ENCODE assay signal across 1 cellular context in the genomic region with DNA sequence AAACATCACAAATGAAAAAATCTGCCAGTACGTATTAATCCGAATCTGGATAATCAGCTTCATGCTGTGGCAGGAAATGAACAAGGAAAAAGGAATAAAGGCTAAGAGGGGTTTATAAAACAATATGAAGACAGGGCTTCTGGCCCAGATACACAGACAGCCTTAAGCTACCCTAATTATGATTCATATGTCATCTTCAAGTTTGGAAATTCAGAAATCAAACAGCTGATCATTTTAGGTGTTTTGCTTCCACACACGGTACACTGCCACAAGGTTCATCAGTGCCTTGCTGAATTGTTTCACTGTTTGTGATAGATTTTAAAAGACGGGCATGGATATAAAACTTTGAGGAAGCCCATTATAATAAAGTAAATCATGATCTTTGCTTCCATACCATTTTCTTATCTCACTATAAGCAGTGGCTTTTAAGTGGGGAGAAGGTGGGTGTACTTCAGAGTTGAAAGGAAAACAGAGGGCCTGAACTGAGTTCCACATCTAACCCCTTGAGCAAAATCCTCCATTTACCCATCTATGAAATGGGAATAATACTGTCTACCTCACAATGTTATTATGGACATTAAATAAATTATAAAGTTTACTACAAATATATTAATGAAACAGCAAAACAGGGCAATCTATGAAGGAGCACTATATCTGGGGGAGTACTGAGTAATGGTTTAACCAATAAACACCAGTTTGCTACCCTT.
TF ChIP-seq lines count a peak whose summit lies in the region.

No MANE protein-coding gene starts in this region.

TF ChIP-seq in A549, 52 proteins besides CTCF, POLR2A, EP300 and RAD21:
- TF ChIP-seq FOSL2 (IDR thresholded peaks at IDR 0.05) = no peak
- no peak for TF ChIP-seq FOSL2 (CRISPR knock-in tag; IDR thresholded peaks at IDR 0.05)
- TF ChIP-seq RCOR1 (IDR thresholded peaks at IDR 0.05; ENCODE audit: low read depth, low read length) = no peak
- TF ChIP-seq, protein P1, sequence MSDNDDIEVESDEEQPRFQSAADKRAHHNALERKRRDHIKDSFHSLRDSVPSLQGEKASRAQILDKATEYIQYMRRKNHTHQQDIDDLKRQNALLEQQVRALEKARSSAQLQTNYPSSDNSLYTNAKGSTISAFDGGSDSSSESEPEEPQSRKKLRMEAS (IDR thresholded peaks at IDR 0.05) = no peak
- no peak for TF ChIP-seq HDAC2 (IDR thresholded peaks at IDR 0.05)
- TF ChIP-seq RNF2 (IDR thresholded peaks at IDR 0.05; ENCODE audit: borderline replicate concordance, low read depth) = no peak
